In genomic region chr10:97792058-97792721, GRCh38 we compare ENCODE assay signal across 8 cellular contexts. TPM values are rescaled to one million over a fixed set of nuclear protein-coding genes. Genes with fewer than 3 reads are reported as not detected.
A peak's percentile ranks its signal among the peaks of the same experiment; 100 is the strongest.
DNase-seq lines count a peak whose midpoint lies in the region; ATAC-seq and TF ChIP-seq lines count a peak whose summit lies in the region.

No MANE protein-coding gene starts in this region.

- intact Hi-C loops in thyroid gland (cut with DNase I), result loop anchor here (2.0 to 10.0 kb wide), 2 partner anchors 77 to 253 kb away; no protein-coding TSS in a partner anchor

- H3K9me3 ChIP-seq in osteoblast (ENCODE audit: low read depth, low read length) (no peaks in the 10 kb centered on the region), thyroid gland (no peaks in the 10 kb centered on the region)

- H3K4me1 ChIP-seq in osteoblast (ENCODE audit: insufficient read depth, low read length), result no peaks in the 10 kb centered on the region
- peaks cover 0 to 9% of the 10 kb centered on the region in 2 donors for H3K4me1 ChIP-seq in thyroid gland

- peak; percentile 31 for DNase-seq in Jurkat, Clone E6-1 (ENCODE audit: low read depth, low spot score)
- peak; percentile 81 for DNase-seq in RWPE1 (ENCODE audit: low spot score)
- peak; percentile 89 for DNase-seq in activated effector memory CD4-positive, alpha-beta T cell treated with anti-CD3 and anti-CD28 coated beads, Interleukin-2, amount 50 U/mL, for 16 hours
- DNase-seq in fibroblast of villous mesenchyme (ENCODE audit: low read depth), result peak; percentile 47
- peak; percentile 88 for DNase-seq in osteoblast (ENCODE audit: insufficient read length, low spot score, missing footprints)
- DNase-seq in thyroid gland, result peak; percentile 71 to 77

- WGBS in thyroid gland, 2 donors, result 43 to 48% methylated on average over 4 to 6 of the region's 8 CpGs

- no peaks in the 10 kb centered on the region for H4K20me1 ChIP-seq in osteoblast (ENCODE audit: insufficient read depth, low read length)

- no peak for TF ChIP-seq POLR2A in thyroid gland (IDR thresholded peaks at IDR 0.05)

- H3K4me3 ChIP-seq in GM12875 (ENCODE audit: low read depth, low read length) (no peak overlapping the region), fibroblast of villous mesenchyme (ENCODE audit: low read depth, low read length) (no peak overlapping the region), osteoblast (ENCODE audit: insufficient read depth, low read length) (no peak overlapping the region), thyroid gland (replicated peaks in 1 of 3) (no peak overlapping the region)
- H3K4me3 ChIP-seq in Jurkat, Clone E6-1 (ENCODE audit: low read length), result no peak overlapping the region

- POLR2A ChIA-PET in RWPE1 (lab: Yijun Ruan, JAX; ENCODE audit: low non-redundant PET), result no interaction called here

- H3K79me2 ChIP-seq in osteoblast (ENCODE audit: insufficient read depth, low read length), result no peaks in the 10 kb centered on the region

- TF ChIP-seq CTCF in GM12875 (IDR thresholded peaks at IDR 0.05; ENCODE audit: borderline replicate concordance, insufficient read depth, low read depth, low read length) (peak; percentile 94), RWPE1 (conservative IDR thresholded peaks at IDR 0.05; ENCODE audit: low read depth) (peak; percentile 93), fibroblast of villous mesenchyme (IDR thresholded peaks at IDR 0.05; ENCODE audit: insufficient read depth, low read depth, low read length) (peak; percentile 95), osteoblast (IDR thresholded peaks at IDR 0.05; ENCODE audit: extremely low read depth, low read depth, low read length) (peak; percentile 89), thyroid gland (IDR thresholded peaks at IDR 0.05) (peak; percentile 79 to 91 (median 83))

- CTCF ChIA-PET in RWPE1 (lab: Yijun Ruan, JAX), result interaction anchor here (0.6 to 4.9 kb wide), 42 partner anchors 10 to 258 kb away, joined by 3 to 115 read pairs (median 4); partner anchors contain the start of gene GOLGA7B

- no peak for ATAC-seq in HG02588 (IDR thresholded peaks at IDR 0.05; ENCODE audit: unreplicated experiment)

- no peak overlapping the region for H3K4me2 ChIP-seq in osteoblast (ENCODE audit: insufficient read depth, low read length)

- H3K36me3 ChIP-seq in osteoblast (ENCODE audit: insufficient read depth, low read length) (no peaks in the 10 kb centered on the region), thyroid gland (no peaks in the 10 kb centered on the region)

- H2AFZ ChIP-seq in osteoblast (ENCODE audit: low read length), result no peak overlapping the region

- H3K27ac ChIP-seq in RWPE1 (no peak overlapping the region), osteoblast (ENCODE audit: low read depth, low read length) (no peak overlapping the region), thyroid gland (no peak overlapping the region)

- peaks cover 11% of the 10 kb centered on the region for H3K27me3 ChIP-seq in osteoblast (ENCODE audit: insufficient read depth, low read length)
- H3K27me3 ChIP-seq in thyroid gland, result no peaks in the 10 kb centered on the region

RNA-seq across cellular contexts. Expression of gene SFRP5, which starts 20.4 kb away (rescaled TPM):
- 2.2 TPM for polyA plus RNA-seq in Jurkat, Clone E6-1 (2012; ENCODE audit: insufficient read depth, insufficient read length)
- total RNA-seq in fibroblast of villous mesenchyme, result not detected in 2 replicates
- total RNA-seq in osteoblast, result not detected in 2 replicates
- total RNA-seq in thyroid gland, result under 1 TPM in 2 of 4 donors, not detected in 2; 0.22 to 0.40 TPM

RNA-seq across cellular contexts. Expression of gene ZFYVE27, which starts 55.3 kb away (rescaled TPM):
- polyA plus RNA-seq in Jurkat, Clone E6-1 (2012; ENCODE audit: insufficient read depth, insufficient read length), result 21.7 TPM
- total RNA-seq in fibroblast of villous mesenchyme (19.6 and 22.0 TPM in 2 replicates), osteoblast (16.5 and 19.9 TPM in 2 replicates), thyroid gland (10 to 100 TPM; 18.4 to 43.5 (median 24.8) TPM)

RNA-seq across cellular contexts. Expression of gene GOLGA7B, which starts 57.5 kb away (rescaled TPM):
- polyA plus RNA-seq in Jurkat, Clone E6-1 (2012; ENCODE audit: insufficient read depth, insufficient read length), result 0.22 TPM
- total RNA-seq in fibroblast of villous mesenchyme (under 0.01 TPM in 1 of 2 replicates, not detected in the other), osteoblast (under 0.01 TPM in 1 of 2 replicates, not detected in the other), thyroid gland (under 1 TPM; under 0.01 to 0.81 (median 0.39) TPM)

Comparison
In these comparisons a context has a peak if more than half of its experiments do, and no peak if none do; other contexts are left out.
1. DNase-seq: peak in every context shown above with its lines; median percentile 89 in activated effector memory CD4-positive, alpha-beta T cell treated with anti-CD3 and anti-CD28 coated beads, Interleukin-2, amount 50 U/mL, for 16 hours; 88 in osteoblast; 81 in RWPE1; 74 in thyroid gland; 47 in fibroblast of villous mesenchyme; 31 in Jurkat, Clone E6-1.